Comparison of ENCODE assay signal across 8 cellular contexts in genomic region chr5:97142521-97143254, GRCh38. TPM values are rescaled to one million over a fixed set of nuclear protein-coding genes. Genes with fewer than 3 reads are reported as not detected.
DNase-seq lines count a peak whose midpoint lies in the region; ATAC-seq and TF ChIP-seq lines count a peak whose summit lies in the region.

TSS of gene LIX1 (minus strand) at chr5:97142611. CDS start at chr5:97142576, 35 bp downstream.

- H3K9me3 ChIP-seq in BE2C (no peaks in the 10 kb centered on the region), WERI-Rb-1 (ENCODE audit: severe bottlenecking) (no peaks in the 10 kb centered on the region)

- no peak within 1 kb of the TSS for H3K27ac ChIP-seq in WERI-Rb-1

- ATAC-seq in HG02798 (IDR thresholded peaks at IDR 0.05; ENCODE audit: poor library complexity, unreplicated experiment) (peak; percentile 72), HG03196 (IDR thresholded peaks at IDR 0.05; ENCODE audit: unreplicated experiment) (no peak)

- TF ChIP-seq CTCF in BE2C (IDR thresholded peaks at IDR 0.05; ENCODE audit: low read depth, low read length) = peak; percentile 88
- TF ChIP-seq CTCF in GM13976 (IDR thresholded peaks at IDR 0.05; ENCODE audit: borderline replicate concordance, control extremely low read depth, extremely low read depth, insufficient read depth, missing control alignments) = peak; percentile 44
- peak; percentile 65 for TF ChIP-seq CTCF in WERI-Rb-1 (IDR thresholded peaks at IDR 0.05; ENCODE audit: low read depth, low read length)

- no peaks in the 10 kb centered on the region; the same call in 1 of the 2 replicates for H3K27me3 ChIP-seq in BE2C
- no peaks in the 10 kb centered on the region for H3K27me3 ChIP-seq in WERI-Rb-1 (ENCODE audit: insufficient read depth, low read depth, severe bottlenecking)

- no peaks in the 10 kb centered on the region for H3K36me3 ChIP-seq in BE2C
- H3K36me3 ChIP-seq in WERI-Rb-1 = no peaks in the 10 kb centered on the region

- peaks cover 11% of the 10 kb centered on the region for H3K4me1 ChIP-seq in BE2C

- H3K4me3 ChIP-seq in BE2C (ENCODE audit: low read depth, low read length) (0 out of 2 replicates have a peak within 1 kb of the TSS, but pooled peaks have one; percentile 19), WERI-Rb-1 (ENCODE audit: low read depth, low read length) (no peak within 1 kb of the TSS)

- in situ Hi-C loops in GM13976 (cut with MboI; ENCODE audit: low sequenced_read_pairs, unreplicated experiment) = loop anchor here (10.0 kb wide), 1 partner anchor 278 kb away; no protein-coding TSS in a partner anchor

- DNase-seq in BE2C (peak; percentile 78), GM13976 (ENCODE audit: low spot score) (peak; percentile 50), NCI-H1436 treated with DMSO at 0.1 percent for 48 hours (lab: John Stamatoyannopoulos, UW) (peak; percentile 14), WERI-Rb-1 (peak; percentile 63), foreskin melanocyte (peak; percentile 29), nucleus accumbens (lab: John Stamatoyannopoulos, UW) (peak in 50 of 56 donors; percentile 6 to 84 (median 43))

RNA-seq across cellular contexts. Expression of gene LIX1, which starts in this region (rescaled TPM):
- polyA plus RNA-seq in BE2C (2012; ENCODE audit: insufficient read depth, insufficient read length, low read depth) = 2.0 TPM

Comparison
In these comparisons a context has a peak if more than half of its experiments do, and no peak if none do; other contexts are left out.
1. DNase-seq: peak in every context shown above with its lines; median percentile 78 in BE2C; 63 in WERI-Rb-1; 50 in GM13976; 43 in nucleus accumbens; 29 in foreskin melanocyte; 14 in NCI-H1436 treated with DMSO at 0.1 percent for 48 hours.